ENCODE assay signal across 29 cellular contexts in the genomic region with DNA sequence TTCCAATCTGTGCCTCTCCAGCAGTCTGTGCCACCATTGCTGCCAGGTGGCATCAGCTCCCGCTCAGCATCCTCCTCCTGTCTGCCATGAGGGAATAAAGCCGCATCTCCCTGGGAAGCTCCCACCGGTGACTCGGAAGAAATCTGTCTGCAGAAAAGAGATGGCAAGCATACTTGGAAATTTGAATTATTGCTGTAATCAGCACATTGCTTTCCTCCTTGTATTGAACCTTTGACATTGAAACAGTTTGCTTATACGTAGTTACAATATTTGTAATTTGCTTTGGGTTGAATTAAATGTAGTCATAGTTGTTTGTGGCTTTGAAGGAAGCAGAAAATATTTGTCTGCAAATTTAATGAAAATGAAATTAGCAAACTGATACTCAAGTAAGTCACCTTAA.
DNase-seq lines count a peak whose midpoint lies in the region; ATAC-seq, FAIRE-seq and TF ChIP-seq lines count a peak whose summit lies in the region.
"Had no signal": no experiment of that assay in that cellular context is flagged by ENCODE, and none has a peak within 500 bp of the region (broad histone marks: within the 10 kb centered on the region; RNA-seq: fewer than 3 reads in every experiment).

No MANE protein-coding gene starts in this region.

- POLR2A ChIA-PET in A549 (lab: Yijun Ruan, JAX): no interaction called here
- POLR2A ChIA-PET in IMR-90 (lab: Charles Lee; ENCODE audit: unreplicated experiment): no interaction called here
- POLR2A ChIA-PET in activated CD8-positive, alpha-beta T cell treated with anti-CD3 and anti-CD28 coated beads, Interleukin-2, amount 10 ng/mL, durations not matched to agents 7 days and 5 days (lab: Charles Lee): no interaction called here

- in situ Hi-C loops in IMR-90 (cut with MboI; ENCODE audit: low sequenced_read_pairs): no loop called here

- H3K9ac ChIP-seq in IMR-90 (ENCODE audit: low read depth, low read length): no peak overlapping the region
- H3K9ac ChIP-seq: BLaER1 had no signal

- no peak overlapping the region for H3K4me2 ChIP-seq in A549
- H3K4me2 ChIP-seq in IMR-90 (ENCODE audit: low read depth, low read length): no peak overlapping the region
- H3K4me2 ChIP-seq: BLaER1 had no signal

- no peaks in the 10 kb centered on the region for H3K9me1 ChIP-seq in IMR-90 (ENCODE audit: insufficient read depth, low read length)

- no peaks in the 10 kb centered on the region for H3K27me3 Mint-ChIP-seq in stimulated activated naive CD8-positive, alpha-beta T cell treated with anti-CD3 and anti-CD28 coated beads, Interleukin-15, amount 100 ng/mL, for 72 hours
- no peaks in the 10 kb centered on the region for H3K27me3 Mint-ChIP-seq in activated CD8-positive, alpha-beta T cell treated with anti-CD3 and anti-CD28 coated beads, Interleukin-2, amount 10 ng/mL, durations not matched to agents 7 days and 5 days (ENCODE audit: low read depth)
- H3K27me3 Mint-ChIP-seq: CD4-positive, alpha-beta memory T cell; CD4-positive, CD25-positive, alpha-beta regulatory T cell had no signal

- H4K8ac ChIP-seq in IMR-90 (ENCODE audit: low read depth in 2 of 2, low read length in 2 of 2): no peak overlapping the region

- intact Hi-C loops in IMR-90 (cut with micrococcal nuclease): no loop called here
- intact Hi-C loops in esophagus muscularis mucosa (cut with DNase I): no loop called here
- intact Hi-C loops in left cardiac atrium (cut with DNase I): no loop called here

- H2AK9ac ChIP-seq in IMR-90 (replicated peaks; ENCODE audit: low read depth, low read length, poor library complexity): no peak overlapping the region

- TF ChIP-seq RAD21 in A549 (conservative IDR thresholded peaks at IDR 0.05 in 1 of 2, IDR thresholded peaks at IDR 0.05 in 1 of 2): no peak
- TF ChIP-seq RAD21 in IMR-90 (IDR thresholded peaks at IDR 0.05; ENCODE audit: low read length): no peak

- no peaks in the 10 kb centered on the region for H4K20me1 ChIP-seq in IMR-90 (ENCODE audit: insufficient read depth, low read length)
- H4K20me1 ChIP-seq: BLaER1 had no signal

- H2AFZ ChIP-seq in IMR-90 (replicated peaks; ENCODE audit: low read length, poor library complexity): no peak overlapping the region

- TF ChIP-seq EP300 in A549 (IDR thresholded peaks at IDR 0.05) (no peak), esophagus muscularis mucosa (IDR thresholded peaks at IDR 0.05) (no peak)

- dilution Hi-C loops in IMR-90 (cut with HindIII; ENCODE audit: low sequenced_read_pairs, unreplicated experiment): no loop called here

- peak; percentile 15 for DNase-seq in NCI-H2171 treated with DMSO at 0.1 percent for 48 hours (lab: John Stamatoyannopoulos, UW)
- DNase-seq in NCI-H2171 (lab: John Stamatoyannopoulos, UW): no peak
- no peak for DNase-seq in A549 (ENCODE audit: low read depth in 1 of 2, low spot score in 1 of 2)
- DNase-seq in IMR-90: no peak
- DNase-seq in esophagus muscularis mucosa (ENCODE audit: extremely low spot score): peak; percentile 78
- no peak for DNase-seq in stimulated activated naive CD8-positive, alpha-beta T cell treated with anti-CD3 and anti-CD28 coated beads, Interleukin-15, amount 100 ng/mL, for 72 hours
- no peak for DNase-seq in left cardiac atrium
- DNase-seq in activated CD8-positive, alpha-beta T cell treated with anti-CD3 and anti-CD28 coated beads, Interleukin-2, amount 10 ng/mL, durations not matched to agents 7 days and 5 days: no peak
- DNase-seq: ACHN; AML-193; BE2C; C1 segment of cervical spinal cord; CD4-positive, alpha-beta memory T cell; CD4-positive, CD25-positive, alpha-beta regulatory T cell; CD8-positive, alpha-beta memory T cell; COR-L47; DMS 273 treated with DMSO at 0.1 percent for 48 hours; DMS153; DMS53; DMS79; DND-41; EL; GDM1 had no signal

- no peak overlapping the region for H3K56ac ChIP-seq in IMR-90 (ENCODE audit: extremely low read depth, insufficient read depth, low read length)

- no peak overlapping the region for H3K14ac ChIP-seq in IMR-90 (replicated peaks; ENCODE audit: low read depth, low read length)

- H3K4me1 Mint-ChIP-seq in stimulated activated naive CD8-positive, alpha-beta T cell treated with anti-CD3 and anti-CD28 coated beads, Interleukin-15, amount 100 ng/mL, for 72 hours: no peaks in the 10 kb centered on the region
- H3K4me1 Mint-ChIP-seq in activated CD8-positive, alpha-beta T cell treated with anti-CD3 and anti-CD28 coated beads, Interleukin-2, amount 10 ng/mL, durations not matched to agents 7 days and 5 days (ENCODE audit: low read depth): no peaks in the 10 kb centered on the region
- H3K4me1 Mint-ChIP-seq: CD14-positive monocyte; CD4-positive, alpha-beta memory T cell; CD4-positive, CD25-positive, alpha-beta regulatory T cell; CD8-positive, alpha-beta memory T cell had no signal

- no peaks in the 10 kb centered on the region for H3K36me3 Mint-ChIP-seq in activated CD8-positive, alpha-beta T cell treated with anti-CD3 and anti-CD28 coated beads, Interleukin-2, amount 10 ng/mL, durations not matched to agents 7 days and 5 days (ENCODE audit: low read depth)
- H3K36me3 Mint-ChIP-seq: CD14-positive monocyte; CD4-positive, alpha-beta memory T cell; CD4-positive, CD25-positive, alpha-beta regulatory T cell; CD8-positive, alpha-beta memory T cell had no signal

- TF ChIP-seq CTCF in A549 (IDR thresholded peaks at IDR 0.05) (no peak), IMR-90 (conservative IDR thresholded peaks at IDR 0.05; ENCODE audit: low read depth, low read length) (no peak), esophagus muscularis mucosa (IDR thresholded peaks at IDR 0.05) (no peak)

- H2BK5ac ChIP-seq in IMR-90 (ENCODE audit: low read depth, low read length, poor library complexity, severe bottlenecking): no peak overlapping the region

- H3K36me3 ChIP-seq in IMR-90 (ENCODE audit: control insufficient read depth, insufficient read depth, low read length) (no peaks in the 10 kb centered on the region), esophagus muscularis mucosa (no peaks in the 10 kb centered on the region)
- H3K36me3 ChIP-seq: BE2C, BLaER1 had no signal

- CTCF ChIA-PET in A549 (lab: Yijun Ruan, JAX): no interaction called here
- CTCF ChIA-PET in IMR-90 (lab: Yijun Ruan, JAX): no interaction called here
- CTCF ChIA-PET in activated CD8-positive, alpha-beta T cell treated with anti-CD3 and anti-CD28 coated beads, Interleukin-2, amount 10 ng/mL, durations not matched to agents 7 days and 5 days (lab: Charles Lee): no interaction called here

- H3K4ac ChIP-seq in IMR-90 (ENCODE audit: low read depth, low read length): no peak overlapping the region

- BruUV-seq in IMR-90 (replicated peaks; lab: Mats Ljungman, UMichigan): no TSS peak

- no peak overlapping the region for H2BK20ac ChIP-seq in IMR-90 (ENCODE audit: low read depth, low read length)

- H3K4me3 ChIP-seq in A549 (no peak overlapping the region), IMR-90 (ENCODE audit: insufficient read depth, low read depth, low read length) (no peak overlapping the region), esophagus muscularis mucosa (no peak overlapping the region)
- H3K4me3 ChIP-seq: BLaER1, GM12878 had no signal

- no peak overlapping the region for H3K18ac ChIP-seq in IMR-90 (ENCODE audit: low read depth, low read length)

- no peak for TF ChIP-seq POLR2A in A549 (IDR thresholded peaks at IDR 0.05; ENCODE audit: low read length)
- no peak for TF ChIP-seq POLR2A in IMR-90 (IDR thresholded peaks at IDR 0.05; ENCODE audit: low read depth, low read length)
- no peak for TF ChIP-seq POLR2A in esophagus muscularis mucosa (IDR thresholded peaks at IDR 0.05; ENCODE audit: low read depth)

- no peak overlapping the region for H4K91ac ChIP-seq in IMR-90 (ENCODE audit: insufficient read depth, low read depth, low read length)

- H2AK5ac ChIP-seq in IMR-90 (ENCODE audit: low read depth, low read length): no peak overlapping the region

- WGBS in A549 (ENCODE audit: missing lambda C conversion rate): 54% methylated on average over 5 of the region's 5 CpGs
- WGBS in IMR-90 (ENCODE audit: extremely low coverage in 2 of 2, insufficient read length in 1 of 2), 2 experiments: no CpG with 5 or more reads among the region's 5 CpGs
- WGBS in esophagus muscularis mucosa: 91% methylated on average over 5 of the region's 5 CpGs

- ATAC-seq in A549 (no peak), IMR-90 (ENCODE audit: low read depth) (no peak), left cardiac atrium (no peak)
- ATAC-seq in stimulated activated naive CD8-positive, alpha-beta T cell treated with anti-CD3 and anti-CD28 coated beads, Interleukin-15, amount 100 ng/mL, for 72 hours: no peak
- no peak for ATAC-seq in activated CD8-positive, alpha-beta T cell treated with anti-CD3 and anti-CD28 coated beads, Interleukin-2, amount 10 ng/mL, durations not matched to agents 7 days and 5 days
- ATAC-seq: GM12878 had no signal

- H3K4me3 Mint-ChIP-seq in stimulated activated naive CD8-positive, alpha-beta T cell treated with anti-CD3 and anti-CD28 coated beads, Interleukin-15, amount 100 ng/mL, for 72 hours: no peak overlapping the region
- H3K4me3 Mint-ChIP-seq in activated CD8-positive, alpha-beta T cell treated with anti-CD3 and anti-CD28 coated beads, Interleukin-2, amount 10 ng/mL, durations not matched to agents 7 days and 5 days: no peak overlapping the region
- H3K4me3 Mint-ChIP-seq: CD14-positive monocyte; CD4-positive, alpha-beta memory T cell; CD4-positive, CD25-positive, alpha-beta regulatory T cell; CD8-positive, alpha-beta memory T cell had no signal

- H3K27ac ChIP-seq in A549 (no peak overlapping the region), IMR-90 (ENCODE audit: insufficient read depth, low read length) (no peak overlapping the region), esophagus muscularis mucosa (replicated peaks in 1 of 4) (no peak overlapping the region)
- H3K27ac ChIP-seq: 22Rv1, BLaER1 had no signal

- H3K9me3 Mint-ChIP-seq in stimulated activated naive CD8-positive, alpha-beta T cell treated with anti-CD3 and anti-CD28 coated beads, Interleukin-15, amount 100 ng/mL, for 72 hours: no peaks in the 10 kb centered on the region
- H3K9me3 Mint-ChIP-seq in activated CD8-positive, alpha-beta T cell treated with anti-CD3 and anti-CD28 coated beads, Interleukin-2, amount 10 ng/mL, durations not matched to agents 7 days and 5 days (ENCODE audit: insufficient read depth): no peaks in the 10 kb centered on the region

- H3K9me3 ChIP-seq in A549 (no peaks in the 10 kb centered on the region), IMR-90 (ENCODE audit: control insufficient read depth, insufficient read depth, low read length) (no peaks in the 10 kb centered on the region), esophagus muscularis mucosa (no peaks in the 10 kb centered on the region)
- H3K9me3 ChIP-seq: BE2C, BLaER1 had no signal

- H3K4me1 ChIP-seq in A549 (no peaks in the 10 kb centered on the region), IMR-90 (ENCODE audit: control insufficient read depth, insufficient read depth, low read length) (no peaks in the 10 kb centered on the region), esophagus muscularis mucosa (no peaks in the 10 kb centered on the region)
- H3K4me1 ChIP-seq: BE2C, BLaER1 had no signal

- H3K23ac ChIP-seq in IMR-90 (ENCODE audit: low read depth, low read length): no peak overlapping the region

- H2BK120ac ChIP-seq in IMR-90 (ENCODE audit: low read depth, low read length): no peak overlapping the region

- H3K27me3 ChIP-seq in IMR-90 (ENCODE audit: control insufficient read depth, insufficient read depth, low read length): no peaks in the 10 kb centered on the region
- H3K27me3 ChIP-seq in esophagus muscularis mucosa: no peaks in the 10 kb centered on the region
- H3K27me3 ChIP-seq: BE2C, BLaER1 had no signal

- no peaks in the 10 kb centered on the region for H3K79me1 ChIP-seq in IMR-90 (ENCODE audit: low read depth in 1 of 2, low read length in 2 of 2)

- no peak overlapping the region for H4K5ac ChIP-seq in IMR-90 (ENCODE audit: low read depth, low read length)

- FAIRE-seq in A549 (lab: Jason Lieb, UNC): no peak
- FAIRE-seq: GM12878, GM12892, GM18507 had no signal

- no peak overlapping the region for H3K27ac Mint-ChIP-seq in stimulated activated naive CD8-positive, alpha-beta T cell treated with anti-CD3 and anti-CD28 coated beads, Interleukin-15, amount 100 ng/mL, for 72 hours
- no peak overlapping the region for H3K27ac Mint-ChIP-seq in activated CD8-positive, alpha-beta T cell treated with anti-CD3 and anti-CD28 coated beads, Interleukin-2, amount 10 ng/mL, durations not matched to agents 7 days and 5 days
- H3K27ac Mint-ChIP-seq: CD14-positive monocyte; CD4-positive, alpha-beta memory T cell; CD4-positive, CD25-positive, alpha-beta regulatory T cell; CD8-positive, alpha-beta memory T cell had no signal

- H2BK15ac ChIP-seq in IMR-90 (ENCODE audit: low read depth, low read length): no peak overlapping the region

Comparison
In these comparisons a context has a peak if more than half of its experiments do, and no peak if none do; other contexts are left out.
1. DNase-seq: peak in NCI-H2171 treated with DMSO at 0.1 percent for 48 hours (single experiment) and esophagus muscularis mucosa (single experiment); none in NCI-H2171 (single experiment), A549 (0 of 2), IMR-90 (single experiment), stimulated activated naive CD8-positive, alpha-beta T cell treated with anti-CD3 and anti-CD28 coated beads, Interleukin-15, amount 100 ng/mL, for 72 hours (0 of 2), left cardiac atrium (single experiment) and activated CD8-positive, alpha-beta T cell treated with anti-CD3 and anti-CD28 coated beads, Interleukin-2, amount 10 ng/mL, durations not matched to agents 7 days and 5 days (single experiment).